In the genomic region with DNA sequence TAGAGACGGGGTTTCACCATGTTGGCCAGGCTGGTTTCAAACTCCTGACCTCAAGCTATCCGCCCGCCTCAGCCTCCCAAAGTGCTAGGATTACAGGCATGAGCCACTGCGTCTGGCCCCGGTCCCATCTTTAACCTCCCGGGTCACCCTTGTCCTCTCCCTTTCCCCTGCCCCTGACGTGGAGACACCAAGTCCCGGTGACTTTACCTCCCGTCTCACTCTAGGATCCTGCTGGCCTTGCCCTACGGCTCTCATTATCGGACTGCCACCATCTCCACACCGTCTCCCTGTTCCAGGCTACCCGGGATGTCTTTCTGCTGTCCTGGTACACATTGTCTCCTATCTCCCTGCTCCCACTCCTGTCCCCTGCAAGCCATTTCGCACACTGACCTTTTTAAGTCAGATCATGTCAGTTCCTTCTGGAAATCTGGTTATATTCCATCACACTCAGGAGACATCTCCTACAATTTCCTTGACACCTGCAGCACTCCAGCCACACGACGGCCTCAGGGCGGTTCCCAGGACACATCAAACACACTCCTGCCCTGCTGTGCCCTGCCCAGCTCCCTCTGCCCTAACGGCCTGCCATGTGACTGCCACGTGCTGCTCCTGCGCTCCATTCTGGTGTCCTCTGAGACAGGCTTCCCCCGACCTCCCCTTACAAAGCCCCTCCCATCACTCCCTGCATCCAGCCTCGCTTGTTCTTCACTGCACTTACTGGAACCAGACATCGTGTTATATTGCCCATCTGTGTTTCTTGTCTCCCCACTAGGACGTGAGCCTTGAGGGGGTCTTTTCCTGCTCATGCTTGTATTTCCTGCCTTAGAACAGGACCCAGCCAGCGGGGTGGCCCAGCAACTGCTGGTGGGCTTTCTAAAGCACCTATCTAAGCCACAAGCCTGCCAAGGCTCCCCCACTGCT, we compare ENCODE assay signal across 1 cellular context.
TF ChIP-seq lines count a peak whose summit lies in the region.

No MANE protein-coding gene starts in this region.

TF ChIP-seq in A549, 52 proteins besides CTCF, POLR2A, EP300 and RAD21 (continued from another document):
- TF ChIP-seq MAZ (IDR thresholded peaks at IDR 0.05; ENCODE audit: borderline replicate concordance, low read depth, low read length), result no peak
- no peak for TF ChIP-seq GATA3 (IDR thresholded peaks at IDR 0.05; ENCODE audit: borderline replicate concordance)
